ENCODE assay signal across 1 cellular context in the genomic region with DNA sequence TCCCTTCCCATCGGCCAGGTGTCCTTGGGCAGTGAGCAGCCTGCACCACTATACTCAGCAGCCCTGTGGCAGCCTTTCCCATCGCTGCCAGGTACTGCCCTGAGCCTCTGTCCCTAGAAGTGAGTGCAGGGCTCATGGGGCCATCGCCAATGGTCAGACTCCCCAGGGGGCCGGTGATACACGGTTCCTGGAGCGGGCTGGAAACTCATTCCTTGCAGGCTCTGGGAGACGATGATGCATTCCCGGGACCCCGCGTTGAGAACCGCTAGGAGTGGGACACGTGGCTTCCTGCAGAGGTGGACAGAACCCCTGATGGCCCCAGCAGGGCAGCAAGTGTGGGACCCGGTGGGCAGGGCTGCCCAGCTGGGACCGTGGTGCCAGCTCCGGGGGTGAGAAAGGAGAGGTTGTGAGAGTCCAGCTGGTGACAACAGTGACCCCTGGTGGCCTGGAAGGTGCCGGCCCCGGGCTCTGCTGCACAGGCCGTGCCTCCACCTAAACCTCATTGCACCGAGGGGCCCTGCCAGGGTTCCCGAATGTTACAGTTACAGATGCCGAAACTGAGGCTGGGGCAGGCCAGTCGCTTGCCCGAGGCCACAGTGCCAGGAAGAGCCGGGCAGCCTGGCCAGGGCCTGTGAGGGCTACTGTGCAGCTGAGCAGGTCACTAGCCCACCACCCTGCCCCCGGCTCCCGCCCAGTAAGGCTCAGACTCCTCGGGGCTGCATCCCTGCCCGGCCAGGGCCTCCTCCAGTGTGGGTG.
TF ChIP-seq lines count a peak whose summit lies in the region.

No MANE protein-coding gene starts in this region.

TF ChIP-seq in HCT116, 20 proteins besides CTCF, POLR2A, EP300 and RAD21 (continued from another document):
- TF ChIP-seq, protein P1, sequence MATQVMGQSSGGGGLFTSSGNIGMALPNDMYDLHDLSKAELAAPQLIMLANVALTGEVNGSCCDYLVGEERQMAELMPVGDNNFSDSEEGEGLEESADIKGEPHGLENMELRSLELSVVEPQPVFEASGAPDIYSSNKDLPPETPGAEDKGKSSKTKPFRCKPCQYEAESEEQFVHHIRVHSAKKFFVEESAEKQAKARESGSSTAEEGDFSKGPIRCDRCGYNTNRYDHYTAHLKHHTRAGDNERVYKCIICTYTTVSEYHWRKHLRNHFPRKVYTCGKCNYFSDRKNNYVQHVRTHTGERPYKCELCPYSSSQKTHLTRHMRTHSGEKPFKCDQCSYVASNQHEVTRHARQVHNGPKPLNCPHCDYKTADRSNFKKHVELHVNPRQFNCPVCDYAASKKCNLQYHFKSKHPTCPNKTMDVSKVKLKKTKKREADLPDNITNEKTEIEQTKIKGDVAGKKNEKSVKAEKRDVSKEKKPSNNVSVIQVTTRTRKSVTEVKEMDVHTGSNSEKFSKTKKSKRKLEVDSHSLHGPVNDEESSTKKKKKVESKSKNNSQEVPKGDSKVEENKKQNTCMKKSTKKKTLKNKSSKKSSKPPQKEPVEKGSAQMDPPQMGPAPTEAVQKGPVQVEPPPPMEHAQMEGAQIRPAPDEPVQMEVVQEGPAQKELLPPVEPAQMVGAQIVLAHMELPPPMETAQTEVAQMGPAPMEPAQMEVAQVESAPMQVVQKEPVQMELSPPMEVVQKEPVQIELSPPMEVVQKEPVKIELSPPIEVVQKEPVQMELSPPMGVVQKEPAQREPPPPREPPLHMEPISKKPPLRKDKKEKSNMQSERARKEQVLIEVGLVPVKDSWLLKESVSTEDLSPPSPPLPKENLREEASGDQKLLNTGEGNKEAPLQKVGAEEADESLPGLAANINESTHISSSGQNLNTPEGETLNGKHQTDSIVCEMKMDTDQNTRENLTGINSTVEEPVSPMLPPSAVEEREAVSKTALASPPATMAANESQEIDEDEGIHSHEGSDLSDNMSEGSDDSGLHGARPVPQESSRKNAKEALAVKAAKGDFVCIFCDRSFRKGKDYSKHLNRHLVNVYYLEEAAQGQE (IDR thresholded peaks at IDR 0.05; ENCODE audit: low read depth): no peak
- TF ChIP-seq SP1 (IDR thresholded peaks at IDR 0.05; ENCODE audit: low read depth) (no peak), ELF1 (IDR thresholded peaks at IDR 0.05; ENCODE audit: borderline replicate concordance, low read depth) (no peak), SIN3A (IDR thresholded peaks at IDR 0.05; ENCODE audit: low read depth) (no peak)
- TF ChIP-seq, protein P2, sequence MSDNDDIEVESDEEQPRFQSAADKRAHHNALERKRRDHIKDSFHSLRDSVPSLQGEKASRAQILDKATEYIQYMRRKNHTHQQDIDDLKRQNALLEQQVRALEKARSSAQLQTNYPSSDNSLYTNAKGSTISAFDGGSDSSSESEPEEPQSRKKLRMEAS (IDR thresholded peaks at IDR 0.05): no peak
TF ChIP-seq in HCT116: peak in this region for 0.
